8 cellular contexts compared by ENCODE assay signal in genomic region chr6:118651282-118652050, GRCh38. TPM values are rescaled to one million over a fixed set of nuclear protein-coding genes. Genes with fewer than 3 reads are reported as not detected.
DNase-seq lines count a peak whose midpoint lies in the region; ATAC-seq, FAIRE-seq and TF ChIP-seq lines count a peak whose summit lies in the region.

Gene CEP85L (minus strand): TSS chr6:118651591. CDS start chr6:118651269, 322 bp downstream.

- TF ChIP-seq CTCF in Caco-2 (IDR thresholded peaks at IDR 0.05; ENCODE audit: insufficient read depth in 1 of 2, low read depth in 1 of 2, low read length in 1 of 2, severe bottlenecking in 1 of 2, unreplicated experiment in 1 of 2) = no peak
- TF ChIP-seq CTCF in H1 (IDR thresholded peaks at IDR 0.05; ENCODE audit: control extremely low read depth in 1 of 3, insufficient read depth in 1 of 3, low read depth in 1 of 3, low read length in 3 of 3) = no peak

- peak; percentile 82 to 88 for DNase-seq in Caco-2
- peak in 75 of 76 experiments; percentile 34 to 98 (median 85) for DNase-seq in HUDEP-2 (lab: John Stamatoyannopoulos, UW; ENCODE audit: unreplicated experiment in 76 of 76)
- peak; percentile 78 for DNase-seq in NOMO-1 treated with dmso at 0.1 percent for 144 hours (lab: John Stamatoyannopoulos, UW; ENCODE audit: unreplicated experiment)
- DNase-seq in activated CD8-positive, alpha-beta memory T cell treated with anti-CD3 and anti-CD28 coated beads for 48 hours (ENCODE audit: low read depth in 2 of 3, low spot score in 2 of 3) = peak; percentile 71 to 82 (median 74)
- DNase-seq in H1 (ENCODE audit: low read depth in 1 of 2, low spot score in 2 of 2) = peak; percentile 84 to 87
- DNase-seq in mesendoderm = peak; percentile 98
- peak; percentile 72 for DNase-seq in stimulated activated CD8-positive, alpha-beta memory T cell treated with anti-CD3 and anti-CD28 coated beads, Interleukin-15, amount 100 ng/mL, for 1 hour (ENCODE audit: low read depth)

- H4K91ac ChIP-seq in H1 (replicated peaks; ENCODE audit: insufficient read length, low read length) = peak within 1 kb of the TSS; percentile 13

- no peak within 1 kb of the TSS for H3K14ac ChIP-seq in H1 (ENCODE audit: insufficient read length)

- 2% methylated on average over 31 of the region's 77 CpGs; no CpG with 5 or more reads in 1 of the 2 experiments for WGBS in H1 (ENCODE audit: extremely low coverage in 1 of 2, insufficient coverage in 1 of 2, insufficient read length in 1 of 2, insufficient replicate concordance in 2 of 2, low coverage in 1 of 2, low lambda C conversion rate in 2 of 2, missing lambda C conversion rate in 1 of 2), 2 experiments
- WGBS in mesendoderm (ENCODE audit: extremely low coverage, insufficient coverage, low lambda C conversion rate) = no CpG with 5 or more reads among the region's 77 CpGs

- H4K20me1 ChIP-seq in H1 (replicated peaks in 1 of 2; ENCODE audit: control insufficient read depth in 1 of 2, insufficient read depth in 2 of 2, low read length in 2 of 2) = no peaks in the 10 kb centered on the region

- peak within 1 kb of the TSS; percentile 46; the same call in 1 of the 2 replicates for H3K27ac ChIP-seq in H1 (ENCODE audit: low read depth, low read length)
- peak within 1 kb of the TSS; percentile 89 for H3K27ac ChIP-seq in mesendoderm (ENCODE audit: low read depth, low read length)

- peaks cover 10% of the 10 kb centered on the region for H3K27me3 Mint-ChIP-seq in Caco-2 (ENCODE audit: insufficient read depth, unreplicated experiment)

- intact Hi-C loops in Caco-2 (cut with micrococcal nuclease; ENCODE audit: unreplicated experiment) = loop anchor here (10.0 kb wide), 1 partner anchor 123 kb away; no protein-coding TSS in a partner anchor

- H2BK12ac ChIP-seq in H1 (ENCODE audit: low read depth, low read length) = peak within 1 kb of the TSS; percentile 41

- H3K27ac Mint-ChIP-seq in Caco-2 (ENCODE audit: unreplicated experiment) = no peak within 1 kb of the TSS

- H2BK5ac ChIP-seq in H1 (ENCODE audit: low read depth, low read length) (peak within 1 kb of the TSS; percentile 64; the same call in 1 of the 2 replicates), mesendoderm (ENCODE audit: low read length) (peak within 1 kb of the TSS; percentile 42)

- H2BK15ac ChIP-seq in H1 (ENCODE audit: low read length) (no peak within 1 kb of the TSS), mesendoderm (replicated peaks; ENCODE audit: low read depth) (no peak within 1 kb of the TSS)

- TF ChIP-seq POLR2A in H1 (IDR thresholded peaks at IDR 0.05; ENCODE audit: control extremely low read depth in 1 of 2, low read depth in 2 of 2, low read length in 2 of 2) = peak in 1 of 2 experiments; percentile 57; a peak in 2 of 3 replicates

- H3K18ac ChIP-seq in H1 (ENCODE audit: extremely low read depth, low read length) = peak within 1 kb of the TSS; percentile 79
- H3K18ac ChIP-seq in mesendoderm (ENCODE audit: low read length) = peak within 1 kb of the TSS; percentile 85

- H3K79me2 ChIP-seq in H1 (ENCODE audit: control insufficient read depth in 1 of 2, insufficient read depth in 2 of 2, low read length in 2 of 2) (peaks cover 0 to 12% of the 10 kb centered on the region in 2 experiments; a peak in 2 of 4 replicates), mesendoderm (ENCODE audit: control insufficient read depth, insufficient read depth, low read length) (no peaks in the 10 kb centered on the region)

- peak within 1 kb of the TSS; percentile 87 for H3K4me3 Mint-ChIP-seq in Caco-2 (ENCODE audit: unreplicated experiment)

- H2BK20ac ChIP-seq in H1 (ENCODE audit: low read length) = no peak within 1 kb of the TSS

- no peaks in the 10 kb centered on the region for H3K9me3 ChIP-seq in Caco-2
- H3K9me3 ChIP-seq in H1 (ENCODE audit: insufficient read depth in 2 of 2, low read depth in 1 of 2, low read length in 1 of 2) = no peaks in the 10 kb centered on the region

- peak within 1 kb of the TSS; percentile 43 for H2BK120ac ChIP-seq in H1 (replicated peaks; ENCODE audit: low read depth, low read length)
- H2BK120ac ChIP-seq in mesendoderm (ENCODE audit: low read depth, low read length) = no peak within 1 kb of the TSS

- no peaks in the 10 kb centered on the region for H3K36me3 Mint-ChIP-seq in Caco-2 (ENCODE audit: insufficient read depth, unreplicated experiment)

- no peaks in the 10 kb centered on the region for H3K4me1 Mint-ChIP-seq in Caco-2 (ENCODE audit: low read depth, unreplicated experiment)

- CTCF ChIA-PET in Caco-2 (lab: Charles Lee) = no interaction called here
- CTCF ChIA-PET in H1 (lab: Charles Lee; ENCODE audit: partially characterized antibody) = interaction anchor here (1.0 kb wide), 1 partner anchor 17 kb away, joined by 3 read pairs; no protein-coding TSS in a partner anchor

- H3K56ac ChIP-seq in H1 (replicated peaks; ENCODE audit: insufficient read length, low read depth, low read length) (peak within 1 kb of the TSS; percentile 69), mesendoderm (ENCODE audit: low read length) (peak within 1 kb of the TSS; percentile 97)

- peak; percentile 88 for ATAC-seq in GM21390 (IDR thresholded peaks at IDR 0.05; ENCODE audit: unreplicated experiment)

- no peaks in the 10 kb centered on the region for H3K79me1 ChIP-seq in H1 (ENCODE audit: low read depth, low read length)
- no peaks in the 10 kb centered on the region for H3K79me1 ChIP-seq in mesendoderm (ENCODE audit: low read length)

- H2AFZ ChIP-seq in H1 (ENCODE audit: low read length) = peak within 1 kb of the TSS; percentile 92

- no TSS peak for BruUV-seq in Caco-2 (replicated peaks; lab: Mats Ljungman, UMichigan)

- peak within 1 kb of the TSS; percentile 71 for H3K4me3 ChIP-seq in Caco-2 (ENCODE audit: low read depth, low read length)
- H3K4me3 ChIP-seq in H1 (ENCODE audit: extremely low read depth in 1 of 4, insufficient read depth in 2 of 4, low read depth in 3 of 4, low read length in 4 of 4) = peak within 1 kb of the TSS; percentile 70 to 88 (median 76)
- H3K4me3 ChIP-seq in mesendoderm (ENCODE audit: low read length) = peak within 1 kb of the TSS; percentile 74

- no peak for TF ChIP-seq RAD21 in H1 (IDR thresholded peaks at IDR 0.05 in 1 of 2, conservative IDR thresholded peaks at IDR 0.05 in 1 of 2; ENCODE audit: low read depth in 2 of 2, low read length in 2 of 2)

- H2AK5ac ChIP-seq in H1 (ENCODE audit: low read depth, low read length) = no peak within 1 kb of the TSS
- H2AK5ac ChIP-seq in mesendoderm (ENCODE audit: low read length) = no peak within 1 kb of the TSS

- H3K4ac ChIP-seq in H1 (replicated peaks; ENCODE audit: insufficient read length, low read depth, low read length) (no peak within 1 kb of the TSS), mesendoderm (ENCODE audit: low read depth, low read length) (peak within 1 kb of the TSS; percentile 75)

- H3K23me2 ChIP-seq in H1 (ENCODE audit: low read depth, low read length) = peaks cover 5% of the 10 kb centered on the region; the same call in 1 of the 2 replicates

- no peaks in the 10 kb centered on the region; the same call in 1 of the 2 replicates for H3K27me3 ChIP-seq in Caco-2 (replicated peaks; ENCODE audit: control insufficient read depth, insufficient read depth, low read length)
- no peaks in the 10 kb centered on the region for H3K27me3 ChIP-seq in H1 (replicated peaks in 1 of 4; ENCODE audit: control insufficient read depth in 3 of 4, extremely low read depth in 1 of 4, insufficient read depth in 3 of 4, low read length in 3 of 4)
- no peaks in the 10 kb centered on the region for H3K27me3 ChIP-seq in mesendoderm (ENCODE audit: insufficient read depth, low read length, poor library complexity)

- H3K4me1 ChIP-seq in Caco-2 = peaks cover 4% of the 10 kb centered on the region; the same call in 1 of the 2 replicates
- H3K4me1 ChIP-seq in H1 (replicated peaks in 1 of 4; ENCODE audit: control insufficient read depth in 3 of 4, insufficient read depth in 4 of 4, low read length in 3 of 4) = peaks cover 2 to 5% (median 4%) of the 10 kb centered on the region in 4 experiments; a peak in 5 of 7 replicates
- H3K4me1 ChIP-seq in mesendoderm (ENCODE audit: control insufficient read depth, low read depth, low read length) = no peaks in the 10 kb centered on the region

- H3K36me3 ChIP-seq in Caco-2 (ENCODE audit: control insufficient read depth, insufficient read depth, low read length) (no peaks in the 10 kb centered on the region), H1 (ENCODE audit: control insufficient read depth in 2 of 4, insufficient read depth in 4 of 4, low read length in 3 of 4) (no peaks in the 10 kb centered on the region), mesendoderm (ENCODE audit: control insufficient read depth, insufficient read depth, low read length) (no peaks in the 10 kb centered on the region)

- H3K4me2 ChIP-seq in H1 (ENCODE audit: insufficient read depth in 1 of 2, low read depth in 2 of 2, low read length in 2 of 2) (peak within 1 kb of the TSS; percentile 83 to 89), mesendoderm (ENCODE audit: low read length) (peak within 1 kb of the TSS; percentile 28)

- POLR2A ChIA-PET in Caco-2 (lab: Charles Lee) (interaction anchor here (0.6 kb wide), 1 partner anchor 87 kb away, joined by 6 read pairs; no protein-coding TSS in a partner anchor), H1 (lab: Charles Lee; ENCODE audit: partially characterized antibody) (interaction anchor here (0.8 to 1.1 kb wide), 3 partner anchors 8 to 242 kb away, joined by 3 to 5 read pairs (median 3); partner anchors contain the start of gene ASF1A)

- no peak for FAIRE-seq in H1 (lab: Jason Lieb, UNC)

- H4K5ac ChIP-seq in H1 (ENCODE audit: insufficient read length, low read depth, low read length) (peak within 1 kb of the TSS; percentile 65), mesendoderm (ENCODE audit: low read length) (no peak within 1 kb of the TSS)

- TF ChIP-seq EP300 in H1 (IDR thresholded peaks at IDR 0.05; ENCODE audit: borderline replicate concordance in 1 of 2, low read depth in 2 of 2, low read length in 2 of 2) = no peak

- H4K8ac ChIP-seq in H1 (ENCODE audit: extremely low read depth, insufficient read depth, low read length) (peak within 1 kb of the TSS; percentile 85; the same call in 1 of the 2 replicates), mesendoderm (ENCODE audit: low read depth, low read length) (no peak within 1 kb of the TSS)

- peak within 1 kb of the TSS; percentile 58 to 78 (median 68); a peak in 6 of 7 replicates for H3K9ac ChIP-seq in H1 (replicated peaks in 1 of 4; ENCODE audit: extremely low read depth in 1 of 4, low read depth in 3 of 4, low read length in 3 of 4)
- H3K9ac ChIP-seq in mesendoderm (ENCODE audit: low read length) = peak within 1 kb of the TSS; percentile 94

- no peak within 1 kb of the TSS for H3K23ac ChIP-seq in H1 (ENCODE audit: insufficient read length)
- peak within 1 kb of the TSS; percentile 92 for H3K23ac ChIP-seq in mesendoderm (ENCODE audit: low read length)

- H3K9me3 Mint-ChIP-seq in Caco-2 (ENCODE audit: unreplicated experiment) = no peaks in the 10 kb centered on the region

RNA-seq across cellular contexts. Expression of gene CEP85L, which starts in this region (rescaled TPM):
- total RNA-seq in Caco-2 (2022) = 0.29 and 0.46 TPM in 2 replicates
- total RNA-seq in H1 (2021; fragmentation: NEBNext Ultra II Directional; extraction: Animal tissue kit (Norgen Biotek cat#: 25700)) = 25.7 and 27.6 TPM in 2 replicates
- polyA plus RNA-seq in H1 (2011; rRNA removed) = 3.2 and 3.8 TPM in 2 replicates
- 5.6 TPM for polyA plus RNA-seq in H1 (2011; cell fraction: cytosol; rRNA removed)
- 5.4 TPM for polyA plus RNA-seq in H1 (2011; cell fraction: nucleus; rRNA removed)
- polyA plus RNA-seq in H1 (2012, experiment 1 of 2) = 7.6 to 15.2 TPM (median 10.4 TPM) in 4 replicates
- polyA plus RNA-seq in H1 (2012, experiment 2 of 2) = 0.59 TPM
- 4.2 TPM for polyA plus RNA-seq in H1 (2013, experiment 1 of 2)
- 3.8 TPM for polyA plus RNA-seq in H1 (2013, experiment 2 of 2)
- polyA minus RNA-seq in H1 (2011; rRNA and poly(A)+ RNA removed) = 65.6 and 86.8 TPM in 2 replicates
- polyA minus RNA-seq in H1 (2011; cell fraction: cytosol; rRNA and poly(A)+ RNA removed) = 26.3 TPM
- polyA minus RNA-seq in H1 (2011; cell fraction: nucleus; rRNA and poly(A)+ RNA removed) = 154 TPM
- 3.1 TPM for polyA plus RNA-seq in mesendoderm (2013, experiment 1 of 2)
- polyA plus RNA-seq in mesendoderm (2013, experiment 2 of 2) = 3.5 TPM

Comparison
In these comparisons a context has a peak if more than half of its experiments do, and no peak if none do; other contexts are left out.
1. Peak in every context shown above with its lines: DNase-seq, ATAC-seq, H3K4me3 ChIP-seq and H3K27ac ChIP-seq.
2. RNA of gene CEP85L (total RNA-seq): 25.7 to 27.6 TPM in H1; 0.29 to 0.46 TPM in Caco-2; every median in the first group is over 10 times any median in the second.
3. Peak in DNase-seq and H3K4me3 ChIP-seq in Caco-2; RNA of the gene not detected or under 1 TPM.